In genomic region chr1:78370356-78370755, GRCh38 we compare ENCODE assay signal across 9 cellular contexts.
DNase-seq lines count a peak whose midpoint lies in the region; ATAC-seq and TF ChIP-seq lines count a peak whose summit lies in the region.
"Had no signal": no experiment of that assay in that cellular context is flagged by ENCODE, and none has a peak within 500 bp of the region (broad histone marks: within the 10 kb centered on the region; RNA-seq: fewer than 3 reads in every experiment).

No MANE protein-coding gene starts in this region.

- H3K4me1 Mint-ChIP-seq in GM23338: no peaks in the 10 kb centered on the region

- no peaks in the 10 kb centered on the region for H3K27me3 ChIP-seq in GM23338 (ENCODE audit: insufficient read depth)
- H3K27me3 ChIP-seq: upper lobe of left lung had no signal

- H3K4me3 Mint-ChIP-seq in GM23338: no peak overlapping the region

- ATAC-seq in GM18502 (IDR thresholded peaks at IDR 0.05; ENCODE audit: poor library complexity, unreplicated experiment) (peak; percentile 81), GM23338 (no peak)

- CTCF ChIA-PET in HEK293T (lab: Yijun Ruan, JAX): no interaction called here

- no peaks in the 10 kb centered on the region for H4K20me1 ChIP-seq in GM23338 (replicated peaks; ENCODE audit: insufficient read depth)

- 0 out of 2 replicates have a peak, but pooled peaks cover 6% of the 10 kb centered on the region for H3K9me2 ChIP-seq in GM23338 (ENCODE audit: insufficient read depth)

- no peak overlapping the region for H3K4me2 ChIP-seq in GM23338

- H3K27me3 Mint-ChIP-seq in GM23338 (ENCODE audit: insufficient read depth, low read depth, poor library complexity): no peaks in the 10 kb centered on the region

- no peak overlapping the region for H3K27ac ChIP-seq in GM23338 (ENCODE audit: low read depth)
- H3K27ac ChIP-seq: upper lobe of left lung had no signal

- H3F3A ChIP-seq in GM23338 (replicated peaks; ENCODE audit: low read depth): no peaks in the 10 kb centered on the region

- H3K36me3 ChIP-seq in GM23338 (ENCODE audit: insufficient read depth): no peaks in the 10 kb centered on the region
- H3K36me3 ChIP-seq: upper lobe of left lung had no signal

- no peaks in the 10 kb centered on the region for H3K9me3 Mint-ChIP-seq in GM23338

- POLR2A ChIA-PET in HEK293T (lab: Yijun Ruan, JAX): no interaction called here

- DNase-seq in GM23338 (ENCODE audit: low spot score) (no peak), HK-2 (ENCODE audit: unreplicated experiment) (peak; percentile 1), fibroblast of pulmonary artery (ENCODE audit: low read depth) (peak; percentile 66), HEK293T (ENCODE audit: extremely low spot score) (no peak), DMS79 (lab: John Stamatoyannopoulos, UW) (no peak), NCI-H2081 (lab: John Stamatoyannopoulos, UW) (no peak)
- no peak for DNase-seq in activated CD4-positive, alpha-beta T cell treated with anti-CD3 and anti-CD28 coated beads for 4 hours

- no peak overlapping the region for H3K4me3 ChIP-seq in GM23338
- H3K4me3 ChIP-seq in fibroblast of pulmonary artery (replicated peaks; ENCODE audit: low read depth, low read length): no peak overlapping the region
- H3K4me3 ChIP-seq: upper lobe of left lung had no signal

- H3K27ac Mint-ChIP-seq in GM23338: 0 out of 2 replicates have a peak overlapping the region, but pooled peaks have one; percentile 14

- H2AFZ ChIP-seq in GM23338: no peak overlapping the region

- no peak for TF ChIP-seq CTCF in GM23338 (conservative IDR thresholded peaks at IDR 0.05; ENCODE audit: low read depth in 2 of 2)
- no peak for TF ChIP-seq CTCF in fibroblast of pulmonary artery (IDR thresholded peaks at IDR 0.05; ENCODE audit: low read length, missing control alignments)

- H3K36me3 Mint-ChIP-seq in GM23338 (ENCODE audit: low read depth): no peaks in the 10 kb centered on the region

- H3K79me2 ChIP-seq in GM23338 (replicated peaks; ENCODE audit: insufficient read depth): no peaks in the 10 kb centered on the region

- H3K4me1 ChIP-seq in GM23338 (ENCODE audit: insufficient read depth): no peaks in the 10 kb centered on the region
- H3K4me1 ChIP-seq: upper lobe of left lung had no signal

TF ChIP-seq in GM23338, 12 proteins besides CTCF, POLR2A, EP300 and RAD21 (continues in another document):
- TF ChIP-seq NANOG (IDR thresholded peaks at IDR 0.05; ENCODE audit: borderline replicate concordance): no peak
- no peak for TF ChIP-seq EZH2phosphoT487 (IDR thresholded peaks at IDR 0.05; ENCODE audit: unreplicated experiment)
- TF ChIP-seq REST (IDR thresholded peaks at IDR 0.05; ENCODE audit: unreplicated experiment): no peak
- TF ChIP-seq ETS1 (IDR thresholded peaks at IDR 0.05): no peak
- no peak for TF ChIP-seq CREB1 (CRISPR knock-in tag; IDR thresholded peaks at IDR 0.05; ENCODE audit: low read depth)
- TF ChIP-seq ZNF331 (CRISPR knock-in tag; IDR thresholded peaks at IDR 0.05; ENCODE audit: low read depth): no peak
- TF ChIP-seq POLR2AphosphoS5 (IDR thresholded peaks at IDR 0.05; ENCODE audit: low read depth): no peak
- no peak for TF ChIP-seq ZNF114 (CRISPR knock-in tag; IDR thresholded peaks at IDR 0.05)
- no peak for TF ChIP-seq EZH2 (IDR thresholded peaks at IDR 0.05; ENCODE audit: low read depth, unreplicated experiment)

TF ChIP-seq in HEK293T, 16 proteins besides CTCF, POLR2A, EP300 and RAD21:
- TF ChIP-seq ELF4 (IDR thresholded peaks at IDR 0.05) (no peak), FOXA1 (IDR thresholded peaks at IDR 0.05) (no peak), NFRKB (IDR thresholded peaks at IDR 0.05) (no peak), ARNT (IDR thresholded peaks at IDR 0.05) (no peak), HDGF (IDR thresholded peaks at IDR 0.05; ENCODE audit: borderline replicate concordance) (no peak)
TF ChIP-seq in HEK293T: peak in this region for 0.

Comparison
In these comparisons a context has a peak if more than half of its experiments do, and no peak if none do; other contexts are left out.
1. DNase-seq: peak in HK-2 (single experiment) and fibroblast of pulmonary artery (single experiment); none in GM23338 (single experiment), HEK293T (single experiment), DMS79 (single experiment), NCI-H2081 (0 of 2) and activated CD4-positive, alpha-beta T cell treated with anti-CD3 and anti-CD28 coated beads for 4 hours (0 of 2).